ENCODE assay signal across 20 cellular contexts in the genomic region with DNA sequence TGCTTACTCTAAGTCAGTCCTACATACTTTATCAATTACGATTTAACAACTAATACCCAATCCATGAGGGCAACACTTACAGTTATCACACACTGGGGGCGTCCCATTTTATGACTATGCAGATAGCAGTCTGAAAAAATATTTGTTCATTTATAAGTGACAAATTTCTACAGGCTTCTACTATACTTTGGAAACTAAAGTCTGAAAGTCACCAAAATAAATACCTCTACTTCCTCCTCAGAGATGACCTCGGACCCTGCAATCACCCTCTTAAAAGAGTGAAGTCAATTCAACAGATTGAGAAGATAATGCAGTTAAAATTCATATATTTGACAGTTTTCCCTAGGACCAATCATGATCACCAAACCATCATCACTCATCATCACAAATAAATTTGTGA.
DNase-seq lines count a peak whose midpoint lies in the region; ATAC-seq and FAIRE-seq lines count a peak whose summit lies in the region.
"Had no signal": no experiment of that assay in that cellular context is flagged by ENCODE, and none has a peak within 500 bp of the region (broad histone marks: within the 10 kb centered on the region; RNA-seq: fewer than 3 reads in every experiment).

No MANE protein-coding gene starts in this region.

- DNase-seq in activated naive CD8-positive, alpha-beta T cell treated with anti-CD3 and anti-CD28 coated beads, Interleukin-2, amount 50 U/mL, for 24 hours: no peak
- no peak for DNase-seq in activated naive CD8-positive, alpha-beta T cell treated with anti-CD3 and anti-CD28 coated beads for 36 hours
- DNase-seq in GM18507 (ENCODE audit: extremely low spot score, insufficient read length, low read depth): no peak
- peak; percentile 58 for DNase-seq in Karpas-422
- no peak for DNase-seq in NCI-H2081 (lab: John Stamatoyannopoulos, UW)
- DNase-seq: Caco-2; CD4-positive, alpha-beta T cell; DMS 273 treated with DMSO at 0.1 percent for 48 hours; DMS79 treated with DMSO at 0.1 percent for 48 hours; KG1; NCI-H1694; NCI-H2081 treated with DMSO at 0.1 percent for 48 hours; NCI-H2171 treated with DMSO at 0.1 percent for 48 hours; NCI-H524 treated with DMSO at 0.1 percent for 48 hours; NCI-H82; SIG-M5 had no signal

- H3K9me3 ChIP-seq in Karpas-422 (ENCODE audit: low read length): no peaks in the 10 kb centered on the region
- H3K9me3 ChIP-seq: Caco-2 had no signal

- H3K9me2 ChIP-seq in Karpas-422 (replicated peaks; ENCODE audit: insufficient read depth, low read length): no peaks in the 10 kb centered on the region

- no peaks in the 10 kb centered on the region for H3K27me3 Mint-ChIP-seq in activated naive CD8-positive, alpha-beta T cell treated with anti-CD3 and anti-CD28 coated beads, Interleukin-2, amount 50 U/mL, for 24 hours
- no peaks in the 10 kb centered on the region for H3K27me3 Mint-ChIP-seq in activated naive CD8-positive, alpha-beta T cell treated with anti-CD3 and anti-CD28 coated beads for 36 hours
- H3K27me3 Mint-ChIP-seq in stimulated activated memory B cell treated with anti-CD40 and anti-IgM and Interleukin-4, amounts not matched to agents 10 μg/mL and 1 μg/mL and 100 μg/mL, for 72 hours: no peaks in the 10 kb centered on the region
- H3K27me3 Mint-ChIP-seq: CD4-positive, alpha-beta T cell had no signal

- ATAC-seq in activated naive CD8-positive, alpha-beta T cell treated with anti-CD3 and anti-CD28 coated beads, Interleukin-2, amount 50 U/mL, for 24 hours: no peak
- no peak for ATAC-seq in stimulated activated memory B cell treated with anti-CD40 and anti-IgM and Interleukin-4, amounts not matched to agents 10 μg/mL and 1 μg/mL and 100 μg/mL, for 72 hours
- ATAC-seq in HG02885 (IDR thresholded peaks at IDR 0.05; ENCODE audit: poor library complexity, unreplicated experiment): no peak
- ATAC-seq: Panc1 had no signal

- peaks cover 89% of the 10 kb centered on the region for H3K4me1 ChIP-seq in Karpas-422 (ENCODE audit: low read length)
- H3K4me1 ChIP-seq: Caco-2 had no signal

- FAIRE-seq in GM18507 (lab: Jason Lieb, UNC): peak; percentile 61
- FAIRE-seq: GM19239 had no signal

- H2AFZ ChIP-seq in Karpas-422 (ENCODE audit: low read length): no peak overlapping the region

- peak overlapping the region; percentile 71 for H3K27ac ChIP-seq in Karpas-422 (ENCODE audit: low read length)

- H3K4me3 Mint-ChIP-seq in activated naive CD8-positive, alpha-beta T cell treated with anti-CD3 and anti-CD28 coated beads, Interleukin-2, amount 50 U/mL, for 24 hours: no peak overlapping the region
- no peak overlapping the region for H3K4me3 Mint-ChIP-seq in activated naive CD8-positive, alpha-beta T cell treated with anti-CD3 and anti-CD28 coated beads for 36 hours
- H3K4me3 Mint-ChIP-seq in stimulated activated memory B cell treated with anti-CD40 and anti-IgM and Interleukin-4, amounts not matched to agents 10 μg/mL and 1 μg/mL and 100 μg/mL, for 72 hours: no peak overlapping the region
- H3K4me3 Mint-ChIP-seq: CD4-positive, alpha-beta T cell had no signal

- H3K36me3 ChIP-seq in Karpas-422 (ENCODE audit: insufficient read depth, low read length): no peaks in the 10 kb centered on the region

- H3K4me1 Mint-ChIP-seq in activated naive CD8-positive, alpha-beta T cell treated with anti-CD3 and anti-CD28 coated beads, Interleukin-2, amount 50 U/mL, for 24 hours: peaks cover 55% of the 10 kb centered on the region
- peaks cover 54% of the 10 kb centered on the region for H3K4me1 Mint-ChIP-seq in activated naive CD8-positive, alpha-beta T cell treated with anti-CD3 and anti-CD28 coated beads for 36 hours
- peaks cover 75% of the 10 kb centered on the region for H3K4me1 Mint-ChIP-seq in stimulated activated memory B cell treated with anti-CD40 and anti-IgM and Interleukin-4, amounts not matched to agents 10 μg/mL and 1 μg/mL and 100 μg/mL, for 72 hours

- no peaks in the 10 kb centered on the region for H3K27me3 ChIP-seq in Karpas-422 (ENCODE audit: low read length)

- no peaks in the 10 kb centered on the region; the same call in 1 of the 2 replicates for H4K20me1 ChIP-seq in Karpas-422 (ENCODE audit: insufficient read depth, low read depth, low read length)

- peak overlapping the region; percentile 18 for H3K27ac Mint-ChIP-seq in activated naive CD8-positive, alpha-beta T cell treated with anti-CD3 and anti-CD28 coated beads, Interleukin-2, amount 50 U/mL, for 24 hours
- no peak overlapping the region for H3K27ac Mint-ChIP-seq in activated naive CD8-positive, alpha-beta T cell treated with anti-CD3 and anti-CD28 coated beads for 36 hours
- peak overlapping the region; percentile 40 for H3K27ac Mint-ChIP-seq in stimulated activated memory B cell treated with anti-CD40 and anti-IgM and Interleukin-4, amounts not matched to agents 10 μg/mL and 1 μg/mL and 100 μg/mL, for 72 hours
- H3K27ac Mint-ChIP-seq: CD4-positive, alpha-beta T cell had no signal

- H3K79me2 ChIP-seq in Karpas-422 (ENCODE audit: low read length): peaks cover 99% of the 10 kb centered on the region

- H3K4me2 ChIP-seq in Karpas-422 (ENCODE audit: low read depth, low read length, poor library complexity, severe bottlenecking): peak overlapping the region; percentile 54

- H3K9ac ChIP-seq in Karpas-422 (ENCODE audit: low read length): peak overlapping the region; percentile 16; the same call in 1 of the 2 replicates

- no peaks in the 10 kb centered on the region for H3K36me3 Mint-ChIP-seq in activated naive CD8-positive, alpha-beta T cell treated with anti-CD3 and anti-CD28 coated beads, Interleukin-2, amount 50 U/mL, for 24 hours (ENCODE audit: low read depth)
- peaks cover 3% of the 10 kb centered on the region for H3K36me3 Mint-ChIP-seq in activated naive CD8-positive, alpha-beta T cell treated with anti-CD3 and anti-CD28 coated beads for 36 hours
- peaks cover 14% of the 10 kb centered on the region for H3K36me3 Mint-ChIP-seq in stimulated activated memory B cell treated with anti-CD40 and anti-IgM and Interleukin-4, amounts not matched to agents 10 μg/mL and 1 μg/mL and 100 μg/mL, for 72 hours

- peak overlapping the region; percentile 19; the same call in 1 of the 2 replicates for H3K4me3 ChIP-seq in Karpas-422 (ENCODE audit: low read length)

- H3K9me3 Mint-ChIP-seq in activated naive CD8-positive, alpha-beta T cell treated with anti-CD3 and anti-CD28 coated beads, Interleukin-2, amount 50 U/mL, for 24 hours: no peaks in the 10 kb centered on the region
- no peaks in the 10 kb centered on the region for H3K9me3 Mint-ChIP-seq in activated naive CD8-positive, alpha-beta T cell treated with anti-CD3 and anti-CD28 coated beads for 36 hours
- H3K9me3 Mint-ChIP-seq in stimulated activated memory B cell treated with anti-CD40 and anti-IgM and Interleukin-4, amounts not matched to agents 10 μg/mL and 1 μg/mL and 100 μg/mL, for 72 hours: no peaks in the 10 kb centered on the region
- H3K9me3 Mint-ChIP-seq: CD4-positive, alpha-beta T cell had no signal
